ENCODE assay signal across 8 cellular contexts in genomic region chrX:153953342-153953830, GRCh38. TPM values are rescaled to one million over a fixed set of nuclear protein-coding genes. Genes with fewer than 3 reads are reported as not detected.
DNase-seq lines count a peak whose midpoint lies in the region; ATAC-seq, FAIRE-seq and TF ChIP-seq lines count a peak whose summit lies in the region.

No MANE protein-coding gene starts in this region.

- H3K4me1 ChIP-seq in Peyer's patch (peaks cover 0 to 4% (median 0%) of the 10 kb centered on the region in 4 donors), tibial artery (peaks cover 0 to 15% (median 10%) of the 10 kb centered on the region in 4 donors)

- H3K9me3 Mint-ChIP-seq in osteocyte (ENCODE audit: unreplicated experiment): no peaks in the 10 kb centered on the region

- H3K4me3 ChIP-seq in Peyer's patch (peak overlapping the region in 1 of 4 donors; percentile 22), tibial artery (peak overlapping the region; percentile 12 to 39)

- peak overlapping the region; percentile 62 for H3K27ac Mint-ChIP-seq in osteocyte (ENCODE audit: unreplicated experiment)

- H3K4me3 Mint-ChIP-seq in osteocyte (ENCODE audit: unreplicated experiment): no peak overlapping the region

- peaks cover 0 to 83% (median 3%) of the 10 kb centered on the region in 3 donors for H3K36me3 ChIP-seq in Peyer's patch
- H3K36me3 ChIP-seq in tibial artery: peaks cover 16 to 94% (median 87%) of the 10 kb centered on the region in 3 donors

- ATAC-seq in HG02885 (IDR thresholded peaks at IDR 0.05; ENCODE audit: poor library complexity, unreplicated experiment) (peak; percentile 72), HG02798 (IDR thresholded peaks at IDR 0.05; ENCODE audit: poor library complexity, unreplicated experiment) (no peak)

- peaks cover 7% of the 10 kb centered on the region for H3K4me1 Mint-ChIP-seq in osteocyte (ENCODE audit: unreplicated experiment)

- H3K36me3 Mint-ChIP-seq in osteocyte (ENCODE audit: unreplicated experiment): peaks cover 41% of the 10 kb centered on the region

- no peaks in the 10 kb centered on the region for H3K9me3 ChIP-seq in Peyer's patch
- H3K9me3 ChIP-seq in tibial artery: no peaks in the 10 kb centered on the region

- FAIRE-seq in frontal cortex (lab: Jason Lieb, UNC): no peak

- H3K27me3 Mint-ChIP-seq in osteocyte (ENCODE audit: unreplicated experiment): no peaks in the 10 kb centered on the region

- peak; percentile 72 for DNase-seq in EH (ENCODE audit: low read depth)
- DNase-seq in Peyer's patch: peak; percentile 71 to 85 (median 74)
- DNase-seq in activated effector memory CD4-positive, alpha-beta T cell treated with Interleukin-2 at 50 U/mL for 16 hours: peak; percentile 56
- peak; percentile 82 to 87 for DNase-seq in frontal cortex (ENCODE audit: low spot score in 2 of 2)
- DNase-seq in osteocyte (ENCODE audit: extremely low spot score, unreplicated experiment): peak; percentile 95
- peak; percentile 56 to 83 for DNase-seq in tibial artery

- H3K27ac ChIP-seq in Peyer's patch: peak overlapping the region in 3 of 4 donors; percentile 19 to 68 (median 33)
- H3K27ac ChIP-seq in tibial artery: peak overlapping the region; percentile 85 to 88

- intact Hi-C loops in tibial artery (cut with DNase I; ENCODE audit: low total_unique reads): loop anchor here (5.0 to 10.0 kb wide), 2 partner anchors 186 to 999 kb away; no protein-coding TSS in a partner anchor

- TF ChIP-seq POLR2A in Peyer's patch (IDR thresholded peaks at IDR 0.05): no peak

- H3K27me3 ChIP-seq in Peyer's patch (no peaks in the 10 kb centered on the region), tibial artery (no peaks in the 10 kb centered on the region)

- peak; percentile 88 to 99 (median 92) for TF ChIP-seq CTCF in Peyer's patch (IDR thresholded peaks at IDR 0.05)
- peak; percentile 100 for TF ChIP-seq CTCF in osteocyte (IDR thresholded peaks at IDR 0.05)
- TF ChIP-seq CTCF in tibial artery (IDR thresholded peaks at IDR 0.05): peak; percentile 94 to 95

RNA-seq across cellular contexts. Expression of gene RENBP, which starts 8.9 kb away (rescaled TPM):
- total RNA-seq in Peyer's patch (10 to 100 TPM in 2 of 4 donors, 1 to 10 TPM in 2; 4.9 to 13.3 (median 9.4) TPM), frontal cortex (2.4 TPM), osteocyte (18.7 and 18.9 TPM in 2 replicates)

RNA-seq across cellular contexts. Expression of gene HCFC1, which starts 18.2 kb away (rescaled TPM):
- 10 to 100 TPM; 44.1 to 70.6 (median 55.6) TPM for total RNA-seq in Peyer's patch
- 9.4 TPM for total RNA-seq in frontal cortex
- total RNA-seq in osteocyte: 73.7 and 74.8 TPM in 2 replicates

RNA-seq across cellular contexts. Expression of gene NAA10, which starts 18.5 kb away (rescaled TPM):
- total RNA-seq in Peyer's patch: 100 to 1,000 TPM in 1 of 4 donors, 10 to 100 TPM in 3; 32.9 to 118 (median 54.1) TPM
- total RNA-seq in frontal cortex: 21.6 TPM
- 94.1 and 96.6 TPM in 2 replicates for total RNA-seq in osteocyte

RNA-seq across cellular contexts. Expression of gene TMEM187, which starts 19.2 kb away (rescaled TPM):
- total RNA-seq in Peyer's patch (10 to 100 TPM; 10.7 to 32.6 (median 12.8) TPM), frontal cortex (1.6 TPM), osteocyte (19.2 and 19.3 TPM in 2 replicates)

RNA-seq across cellular contexts. Expression of gene ARHGAP4, which starts 27.3 kb away (rescaled TPM):
- total RNA-seq in Peyer's patch (100 to 1,000 TPM in 1 of 4 donors, 10 to 100 TPM in 3; 23.6 to 211 (median 57.6) TPM), frontal cortex (5.7 TPM), osteocyte (4.9 and 5.3 TPM in 2 replicates)
